8 cellular contexts compared by ENCODE assay signal in the genomic region with DNA sequence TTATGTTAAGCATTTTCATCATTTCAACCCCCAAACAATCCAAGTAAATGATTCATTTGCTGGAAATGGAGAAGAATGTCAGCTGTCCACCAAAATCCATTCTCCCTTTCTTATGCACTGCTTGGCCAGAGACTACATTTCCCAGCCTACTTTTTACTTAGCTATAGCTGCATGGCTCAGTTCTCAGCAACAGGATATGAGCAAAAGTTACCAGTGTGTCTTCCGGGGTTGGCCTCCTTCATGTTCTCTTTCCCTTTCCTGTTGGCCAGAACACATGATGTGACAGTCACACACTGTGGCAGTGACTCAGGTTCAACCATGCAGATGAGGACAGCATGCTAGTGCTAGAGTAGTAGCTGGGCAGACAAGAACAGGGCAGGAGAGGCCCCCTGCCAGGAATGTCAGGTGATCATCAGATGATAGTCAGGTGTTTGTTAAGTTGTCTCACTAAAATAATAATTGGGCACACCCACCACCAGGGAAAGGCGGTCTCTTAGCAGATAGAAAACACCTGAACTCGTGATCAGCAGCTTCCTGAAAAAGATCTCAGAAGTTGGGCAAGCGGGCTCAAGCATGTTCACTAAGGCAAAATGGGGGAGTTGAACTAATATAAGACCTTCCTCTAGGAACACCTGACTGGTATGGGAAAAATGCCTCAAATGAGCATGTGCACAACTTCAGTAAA. TPM values are rescaled to one million over a fixed set of nuclear protein-coding genes. Genes with fewer than 3 reads are reported as not detected.
DNase-seq lines count a peak whose midpoint lies in the region; ATAC-seq, FAIRE-seq and TF ChIP-seq lines count a peak whose summit lies in the region.

No MANE protein-coding gene starts in this region.

- no peak overlapping the region for H3K27ac ChIP-seq in endodermal cell (ENCODE audit: low read depth, low read length)
- H3K27ac ChIP-seq in tibial nerve = no peak overlapping the region

- WGBS in endodermal cell (ENCODE audit: insufficient coverage in 1 of 2, insufficient read length in 1 of 2), 2 experiments = 93 to 96% methylated on average over 3 to 4 of the region's 4 CpGs
- WGBS in tibial nerve, 2 donors = 76 to 87% methylated on average over 4 of the region's 4 CpGs

- no peak overlapping the region for H3K27ac Mint-ChIP-seq in endodermal cell

- H3K9me3 ChIP-seq in endodermal cell (ENCODE audit: control insufficient read depth, low read length) (peaks cover 20% of the 10 kb centered on the region), tibial nerve (no peaks in the 10 kb centered on the region)

- no peak overlapping the region for H3K9ac ChIP-seq in endodermal cell (ENCODE audit: extremely low read depth, low read length, poor library complexity, severe bottlenecking)

- no peak overlapping the region for H3K4me3 Mint-ChIP-seq in endodermal cell

- ATAC-seq in GM19438 (IDR thresholded peaks at IDR 0.05; ENCODE audit: low read depth, unreplicated experiment) = peak; percentile 95
- ATAC-seq in HG03469 (IDR thresholded peaks at IDR 0.05; ENCODE audit: unreplicated experiment) = peak; percentile 88

- no peaks in the 10 kb centered on the region for H3K27me3 Mint-ChIP-seq in endodermal cell (ENCODE audit: insufficient read depth)

- H3K4me1 ChIP-seq in endodermal cell (ENCODE audit: control insufficient read depth, insufficient read depth, low read length) = peaks cover 4% of the 10 kb centered on the region
- H3K4me1 ChIP-seq in tibial nerve = peaks cover 0 to 16% (median 2%) of the 10 kb centered on the region in 4 donors

- TF ChIP-seq CTCF in endodermal cell (conservative IDR thresholded peaks at IDR 0.05) = no peak
- no peak for TF ChIP-seq CTCF in tibial nerve (IDR thresholded peaks at IDR 0.05)

- peaks cover 11% of the 10 kb centered on the region for H3K4me1 Mint-ChIP-seq in endodermal cell

- H3K4me3 ChIP-seq in endodermal cell (ENCODE audit: low read length) = no peak overlapping the region
- no peak overlapping the region for H3K4me3 ChIP-seq in tibial nerve

- no peak for TF ChIP-seq POLR2A in tibial nerve (IDR thresholded peaks at IDR 0.05)

- no peak for FAIRE-seq in frontal cortex (lab: Jason Lieb, UNC)

- no peaks in the 10 kb centered on the region for H3K36me3 ChIP-seq in endodermal cell (ENCODE audit: control insufficient read depth, insufficient read depth, low read length)
- no peaks in the 10 kb centered on the region for H3K36me3 ChIP-seq in tibial nerve

- DNase-seq in AG08395 (ENCODE audit: low spot score) (peak; percentile 46), endodermal cell (peak; percentile 53), frontal cortex (ENCODE audit: low spot score in 2 of 2) (no peak), tibial nerve (ENCODE audit: low spot score in 2 of 2) (no peak)
- DNase-seq in activated CD4-positive, alpha-beta T cell treated with anti-CD3 and anti-CD28 coated beads for 24 hours (ENCODE audit: low read depth in 2 of 2) = peak; percentile 33 to 49
- peak; percentile 43 to 63 for DNase-seq in stimulated activated CD4-positive, alpha-beta T cell treated with anti-CD3 and anti-CD28 coated beads, Interleukin-2, amount 100 ng/mL, for 48 hours

- H3K27me3 ChIP-seq in endodermal cell (ENCODE audit: control insufficient read depth, insufficient read depth, low read length, poor library complexity, severe bottlenecking) (no peaks in the 10 kb centered on the region), tibial nerve (no peaks in the 10 kb centered on the region)

- H3K9me3 Mint-ChIP-seq in endodermal cell = peaks cover 24% of the 10 kb centered on the region

- TF ChIP-seq EP300 in tibial nerve (IDR thresholded peaks at IDR 0.05) = no peak

- no peaks in the 10 kb centered on the region for H3K36me3 Mint-ChIP-seq in endodermal cell (ENCODE audit: low read depth)

RNA-seq across cellular contexts. Expression of gene GPR150, which starts 12.2 kb away (rescaled TPM):
- total RNA-seq in endodermal cell (under 1 TPM; 0.13 to 0.22 TPM), frontal cortex (not detected), tibial nerve (1 to 10 TPM in 3 of 4 donors, under 1 TPM in 1; 0.44 to 3.1 (median 2.7) TPM)
- not detected for polyA plus RNA-seq in endodermal cell (2013, experiment 1 of 2)
- polyA plus RNA-seq in endodermal cell (2013, experiment 2 of 2) = 0.12 TPM

RNA-seq across cellular contexts. Expression of gene RFESD, which starts 14.4 kb away (rescaled TPM):
- total RNA-seq in endodermal cell = 10 to 100 TPM in 1 of 2 donors, 1 to 10 TPM in 1; 7.1 to 13.7 TPM
- polyA plus RNA-seq in endodermal cell (2013, experiment 1 of 2) = 4.4 TPM
- polyA plus RNA-seq in endodermal cell (2013, experiment 2 of 2) = 3.1 TPM
- 1.2 TPM for total RNA-seq in frontal cortex
- total RNA-seq in tibial nerve = 1 to 10 TPM in 3 of 4 donors, under 1 TPM in 1; 0.98 to 2.1 (median 1.3) TPM

RNA-seq across cellular contexts. Expression of gene SPATA9, which starts 50.7 kb away (rescaled TPM):
- total RNA-seq in endodermal cell = 1 to 10 TPM in 1 of 2 donors, under 1 TPM in 1; 0.70 to 2.0 TPM
- 0.36 TPM for polyA plus RNA-seq in endodermal cell (2013, experiment 1 of 2)
- polyA plus RNA-seq in endodermal cell (2013, experiment 2 of 2) = 0.33 TPM
- total RNA-seq in frontal cortex = 0.82 TPM
- 1 to 10 TPM in 1 of 4 donors, not detected in 3; 1.2 TPM for total RNA-seq in tibial nerve

Comparison
In these comparisons a context has a peak if more than half of its experiments do, and no peak if none do; other contexts are left out.
1. DNase-seq: peak in AG08395 (single experiment), activated CD4-positive, alpha-beta T cell treated with anti-CD3 and anti-CD28 coated beads for 24 hours (2 of 2), endodermal cell (single experiment) and stimulated activated CD4-positive, alpha-beta T cell treated with anti-CD3 and anti-CD28 coated beads, Interleukin-2, amount 100 ng/mL, for 48 hours (2 of 2); none in frontal cortex (0 of 2) and tibial nerve (0 of 2).